In genomic region chr14:102096569-102097188, GRCh38 we compare ENCODE assay signal across 8 cellular contexts. TPM values are rescaled to one million over a fixed set of nuclear protein-coding genes. Genes with fewer than 3 reads are reported as not detected.
DNase-seq lines count a peak whose midpoint lies in the region; ATAC-seq lines count a peak whose summit lies in the region.

No MANE protein-coding gene starts in this region.

- DNase-seq in AG20443 (ENCODE audit: low spot score) (peak; percentile 88), HAP-1 (ENCODE audit: low spot score in 2 of 2) (peak; percentile 77 to 92), NCI-H524 treated with DMSO at 0.1 percent for 48 hours (lab: John Stamatoyannopoulos, UW) (peak; percentile 43), lung microvascular endothelial cell (ENCODE audit: low read depth in 2 of 2) (peak; percentile 79)
- peak; percentile 73 for DNase-seq in activated CD4-positive, alpha-beta memory T cell treated with anti-CD3 and anti-CD28 coated beads, Interleukin-2, amount 10 ng/mL, durations not matched to agents 7 days and 5 days
- DNase-seq in effector CD8-positive, alpha-beta T cell (lab: John Stamatoyannopoulos, UW) = peak; percentile 63
- DNase-seq in stimulated activated CD8-positive, alpha-beta memory T cell treated with anti-CD3 and anti-CD28 coated beads, Interleukin-12 subunit alpha, Interleukin-12 subunit beta, amount 100 ng/mL, for 24 hours (ENCODE audit: extremely low read depth) = peak; percentile 23

- H3K4me3 Mint-ChIP-seq in activated CD4-positive, alpha-beta memory T cell treated with anti-CD3 and anti-CD28 coated beads, Interleukin-2, amount 10 ng/mL, durations not matched to agents 7 days and 5 days = no peak overlapping the region

- H3K4me1 ChIP-seq in HAP-1 = peaks cover 3% of the 10 kb centered on the region; the same call in 1 of the 2 replicates

- H3K27me3 Mint-ChIP-seq in activated CD4-positive, alpha-beta memory T cell treated with anti-CD3 and anti-CD28 coated beads, Interleukin-2, amount 10 ng/mL, durations not matched to agents 7 days and 5 days = no peaks in the 10 kb centered on the region

- POLR2A ChIA-PET in activated CD4-positive, alpha-beta memory T cell treated with anti-CD3 and anti-CD28 coated beads, Interleukin-2, amount 10 ng/mL, durations not matched to agents 7 days and 5 days (lab: Charles Lee) = interaction anchor here (1.2 to 1.3 kb wide), 3 partner anchors 10 to 391 kb away, joined by 3 to 4 read pairs (median 3); partner anchors contain the start of gene HSP90AA1

- no peaks in the 10 kb centered on the region for H3K27me3 ChIP-seq in HAP-1 (ENCODE audit: low read depth)

- ATAC-seq in GM21423 (IDR thresholded peaks at IDR 0.05; ENCODE audit: unreplicated experiment) = no peak

- no peaks in the 10 kb centered on the region for H3K9me3 Mint-ChIP-seq in activated CD4-positive, alpha-beta memory T cell treated with anti-CD3 and anti-CD28 coated beads, Interleukin-2, amount 10 ng/mL, durations not matched to agents 7 days and 5 days

- no peak overlapping the region for H3K4me3 ChIP-seq in HAP-1

- in situ Hi-C loops in HAP-1 (cut with MboI; ENCODE audit: low sequenced_read_pairs) = no loop called here

- CTCF ChIA-PET in activated CD4-positive, alpha-beta memory T cell treated with anti-CD3 and anti-CD28 coated beads, Interleukin-2, amount 10 ng/mL, durations not matched to agents 7 days and 5 days (lab: Charles Lee) = interaction anchor here (0.6 to 3.0 kb wide), 36 partner anchors 8 to 391 kb away, joined by 3 to 33 read pairs (median 4); partner anchors contain the start of gene MOK

- peaks cover 11% of the 10 kb centered on the region for H3K4me1 Mint-ChIP-seq in activated CD4-positive, alpha-beta memory T cell treated with anti-CD3 and anti-CD28 coated beads, Interleukin-2, amount 10 ng/mL, durations not matched to agents 7 days and 5 days

- H3K9me3 ChIP-seq in HAP-1 = no peaks in the 10 kb centered on the region

- H3K36me3 ChIP-seq in HAP-1 (replicated peaks) = no peaks in the 10 kb centered on the region

- H3K27ac Mint-ChIP-seq in activated CD4-positive, alpha-beta memory T cell treated with anti-CD3 and anti-CD28 coated beads, Interleukin-2, amount 10 ng/mL, durations not matched to agents 7 days and 5 days = no peak overlapping the region

- no peaks in the 10 kb centered on the region for H3K36me3 Mint-ChIP-seq in activated CD4-positive, alpha-beta memory T cell treated with anti-CD3 and anti-CD28 coated beads, Interleukin-2, amount 10 ng/mL, durations not matched to agents 7 days and 5 days (ENCODE audit: low read depth)

RNA-seq across cellular contexts. Expression of gene HSP90AA1, which starts 9.8 kb away (rescaled TPM):
- 100 to 1,000 TPM; 466 to 472 TPM for total RNA-seq in activated CD4-positive, alpha-beta memory T cell treated with anti-CD3 and anti-CD28 coated beads, Interleukin-2, amount 10 ng/mL, durations not matched to agents 7 days and 5 days
- total RNA-seq in lung microvascular endothelial cell = 229 and 280 TPM in 2 replicates

RNA-seq across cellular contexts. Expression of gene WDR20, which starts 43.0 kb away (rescaled TPM):
- 10 to 100 TPM; 28.3 to 31.9 TPM for total RNA-seq in activated CD4-positive, alpha-beta memory T cell treated with anti-CD3 and anti-CD28 coated beads, Interleukin-2, amount 10 ng/mL, durations not matched to agents 7 days and 5 days
- 10.2 and 17.5 TPM in 2 replicates for total RNA-seq in lung microvascular endothelial cell

Comparison
In these comparisons a context has a peak if more than half of its experiments do, and no peak if none do; other contexts are left out.
1. DNase-seq: peak in every context shown above with its lines; median percentile 88 in AG20443; 84 in HAP-1; 79 in lung microvascular endothelial cell; 73 in activated CD4-positive, alpha-beta memory T cell treated with anti-CD3 and anti-CD28 coated beads, Interleukin-2, amount 10 ng/mL, durations not matched to agents 7 days and 5 days; 63 in effector CD8-positive, alpha-beta T cell; 43 in NCI-H524 treated with DMSO at 0.1 percent for 48 hours; 23 in stimulated activated CD8-positive, alpha-beta memory T cell treated with anti-CD3 and anti-CD28 coated beads, Interleukin-12 subunit alpha, Interleukin-12 subunit beta, amount 100 ng/mL, for 24 hours.